In the genomic region with DNA sequence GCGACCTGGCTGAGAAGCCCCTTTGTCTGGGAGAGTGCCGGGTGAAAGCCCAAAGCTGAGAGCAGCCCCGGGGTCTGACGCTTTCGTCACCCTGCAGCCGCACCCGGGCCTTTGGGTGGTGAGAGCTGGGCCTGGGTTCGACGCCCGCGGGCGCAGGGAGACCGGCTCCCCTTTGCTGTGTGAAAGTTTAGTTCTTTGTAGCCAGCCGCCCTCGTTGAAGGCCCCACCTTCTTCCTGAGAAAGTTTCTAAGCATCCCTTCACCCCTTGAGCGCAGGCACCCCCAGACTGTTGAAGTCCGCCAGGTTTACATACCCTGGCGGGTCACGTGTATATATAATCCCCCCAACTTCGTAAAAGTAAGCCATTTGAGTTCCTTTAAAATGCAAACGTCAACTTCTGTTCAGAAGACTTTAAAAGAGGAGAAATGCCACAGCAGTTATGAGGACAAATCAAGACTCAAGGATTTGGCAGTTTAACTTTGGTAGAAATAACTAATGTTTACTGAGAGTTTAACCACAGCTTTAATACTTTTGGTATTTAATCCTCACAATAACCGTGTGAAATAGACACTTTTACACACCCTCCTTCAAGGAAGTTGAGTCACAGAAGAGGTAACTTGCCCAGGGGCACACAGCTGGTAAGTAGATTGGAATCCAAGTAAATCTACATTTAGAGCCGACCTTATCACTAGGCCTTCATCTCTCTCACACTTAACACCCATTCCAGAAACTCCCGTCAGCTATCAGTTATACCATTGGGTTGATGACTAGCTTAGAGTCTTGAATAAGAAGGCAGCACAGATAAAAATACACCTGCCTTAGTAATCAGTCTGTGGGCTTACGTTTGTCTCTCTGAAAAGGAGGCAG, we compare ENCODE assay signal across 8 cellular contexts. TPM values are rescaled to one million over a fixed set of nuclear protein-coding genes. Genes with fewer than 3 reads are reported as not detected.
DNase-seq lines count a peak whose midpoint lies in the region; ATAC-seq and TF ChIP-seq lines count a peak whose summit lies in the region.

No MANE protein-coding gene starts in this region.

- peak overlapping the region; percentile 52 for H3K4me3 ChIP-seq in BE2C (ENCODE audit: low read depth, low read length)
- H3K4me3 ChIP-seq in suprapubic skin, result peak overlapping the region; percentile 78

- 29% methylated on average over 19 of the region's 25 CpGs for WGBS in suprapubic skin

- peak; percentile 14 for ATAC-seq in HG03196 (IDR thresholded peaks at IDR 0.05; ENCODE audit: unreplicated experiment)

- TF ChIP-seq POLR2A in suprapubic skin (IDR thresholded peaks at IDR 0.05), result no peak

- H3K36me3 ChIP-seq in BE2C (no peaks in the 10 kb centered on the region; the same call in 1 of the 2 replicates), suprapubic skin (no peaks in the 10 kb centered on the region)

- H3K4me1 ChIP-seq in BE2C (peaks cover 7% of the 10 kb centered on the region; the same call in 1 of the 2 replicates), suprapubic skin (peaks cover 19% of the 10 kb centered on the region)

- no peak for TF ChIP-seq CTCF in BE2C (IDR thresholded peaks at IDR 0.05; ENCODE audit: low read depth, low read length)
- TF ChIP-seq CTCF in suprapubic skin (IDR thresholded peaks at IDR 0.05), result no peak

- TF ChIP-seq EP300 in suprapubic skin (IDR thresholded peaks at IDR 0.05), result no peak

- no peak for DNase-seq in BE2C
- DNase-seq in amniotic stem cell (lab: John Stamatoyannopoulos, UW), result peak; percentile 25
- peak; percentile 83 for DNase-seq in kidney tubule cell (ENCODE audit: low spot score)
- no peak for DNase-seq in suprapubic skin (ENCODE audit: low spot score in 2 of 2)
- no peak for DNase-seq in NCI-H82 (lab: John Stamatoyannopoulos, UW)
- DNase-seq in cortex of kidney (lab: John Stamatoyannopoulos, UW), result no peak
- no peak for DNase-seq in AG20443 (ENCODE audit: low spot score)

- H3K27me3 ChIP-seq in BE2C (no peaks in the 10 kb centered on the region), suprapubic skin (no peaks in the 10 kb centered on the region)

- H3K9me3 ChIP-seq in BE2C (no peaks in the 10 kb centered on the region), suprapubic skin (no peaks in the 10 kb centered on the region)

- peak overlapping the region; percentile 81 for H3K27ac ChIP-seq in suprapubic skin

RNA-seq across cellular contexts. Expression of a gene that starts 1.1 kb away (rescaled TPM):
- polyA plus RNA-seq in BE2C (2012; ENCODE audit: insufficient read depth, insufficient read length, low read depth), result 14.1 TPM
- 10 to 100 TPM; 44.4 to 55.8 (median 51.1) TPM for total RNA-seq in suprapubic skin

Comparison
In these comparisons a context has a peak if more than half of its experiments do, and no peak if none do; other contexts are left out.
1. DNase-seq: peak in amniotic stem cell (single experiment) and kidney tubule cell (single experiment); none in BE2C (single experiment), suprapubic skin (0 of 2), NCI-H82 (single experiment), cortex of kidney (single experiment) and AG20443 (single experiment).